Comparison of ENCODE assay signal across 1 cellular context in genomic region chr15:42548258-42549051, GRCh38.
TF ChIP-seq lines count a peak whose summit lies in the region.

Gene HAUS2, plus strand, starts transcription at chr15:42548838. Its CDS starts 35 bp downstream, at chr15:42548873.
Gene LRRC57, minus strand, starts transcription at chr15:42548793. Its CDS starts 359 bp downstream, at chr15:42548434.

TF ChIP-seq in HepG2, 621 proteins besides CTCF, POLR2A, EP300 and RAD21 (continued from another document and continues in another):
- TF ChIP-seq HNF1B (CRISPR knock-in tag; IDR thresholded peaks at IDR 0.05) (peak; percentile 72), AFF4 (CRISPR knock-in tag; IDR thresholded peaks at IDR 0.05) (no peak), MAFG (CRISPR knock-in tag; IDR thresholded peaks at IDR 0.05) (no peak; the same call in 1 of the 2 replicates), ZBTB38 (CRISPR knock-in tag; IDR thresholded peaks at IDR 0.05) (peak; percentile 90), ZNF644 (CRISPR knock-in tag; IDR thresholded peaks at IDR 0.05; ENCODE audit: low read depth) (no peak), HDAC1 (CRISPR knock-in tag; IDR thresholded peaks at IDR 0.05) (peak; percentile 98), KDM5A (IDR thresholded peaks at IDR 0.05; ENCODE audit: borderline replicate concordance, low read length) (peak; percentile 97), ZXDC (CRISPR knock-in tag; IDR thresholded peaks at IDR 0.05) (no peak), ZBTB7A (CRISPR knock-in tag; IDR thresholded peaks at IDR 0.05) (no peak), LBX2 (CRISPR knock-in tag; IDR thresholded peaks at IDR 0.05; ENCODE audit: borderline replicate concordance) (no peak), ZNF432 (CRISPR knock-in tag; IDR thresholded peaks at IDR 0.05; ENCODE audit: borderline replicate concordance) (no peak), ELK4 (CRISPR knock-in tag; IDR thresholded peaks at IDR 0.05; ENCODE audit: borderline replicate concordance) (no peak), NR2F6 (IDR thresholded peaks at IDR 0.05) (no peak), NR2F6 (CRISPR knock-in tag; IDR thresholded peaks at IDR 0.05) (0 out of 2 replicates have a peak, but pooled peaks have one; percentile 1), ZFP62 (CRISPR knock-in tag; IDR thresholded peaks at IDR 0.05) (no peak), PRDM4 (CRISPR knock-in tag; IDR thresholded peaks at IDR 0.05; ENCODE audit: borderline replicate concordance) (no peak), POGZ (CRISPR knock-in tag; IDR thresholded peaks at IDR 0.05) (peak; percentile 92), MXI1 (IDR thresholded peaks at IDR 0.05; ENCODE audit: borderline replicate concordance, low read depth, low read length) (peak; percentile 90; the same call in 1 of the 3 replicates), MIXL1 (CRISPR knock-in tag; IDR thresholded peaks at IDR 0.05) (0 out of 2 replicates have a peak, but pooled peaks have one; percentile 18), NFIB (CRISPR knock-in tag; IDR thresholded peaks at IDR 0.05; ENCODE audit: borderline replicate concordance) (no peak), FOXA1 (IDR thresholded peaks at IDR 0.05) (no peak), FOXA1 (CRISPR knock-in tag; IDR thresholded peaks at IDR 0.05) (0 out of 2 replicates have a peak, but pooled peaks have one; percentile 8), HNRNPL (IDR thresholded peaks at IDR 0.05; ENCODE audit: low read depth, low read length) (peak; percentile 67; the same call in 1 of the 2 replicates), ZNF318 (CRISPR knock-in tag; IDR thresholded peaks at IDR 0.05) (no peak), NFYB (CRISPR knock-in tag; IDR thresholded peaks at IDR 0.05) (0 out of 2 replicates have a peak, but pooled peaks have one; percentile 28), NCOA2 (CRISPR knock-in tag; IDR thresholded peaks at IDR 0.05) (peak; percentile 20; the same call in 1 of the 2 replicates), ZNF207 (IDR thresholded peaks at IDR 0.05; ENCODE audit: borderline replicate concordance) (no peak), CREB3 (CRISPR knock-in tag; IDR thresholded peaks at IDR 0.05) (0 out of 2 replicates have a peak, but pooled peaks have one; percentile 42), TMF1 (CRISPR knock-in tag; IDR thresholded peaks at IDR 0.05; ENCODE audit: low read depth) (no peak; the same call in 1 of the 2 replicates), ZNF549 (CRISPR knock-in tag; IDR thresholded peaks at IDR 0.05) (no peak), RBM22 (optimal IDR thresholded peaks at IDR 0.05; ENCODE audit: low read length) (no peak), ZFAT (CRISPR knock-in tag; conservative IDR thresholded peaks at IDR 0.05) (no peak), RFXANK (CRISPR knock-in tag; IDR thresholded peaks at IDR 0.05) (no peak), NR2C2 (CRISPR knock-in tag; IDR thresholded peaks at IDR 0.05; ENCODE audit: borderline replicate concordance) (peak; percentile 58; the same call in 1 of the 2 replicates), SIX1 (CRISPR knock-in tag; IDR thresholded peaks at IDR 0.05; ENCODE audit: borderline replicate concordance) (no peak; the same call in 1 of the 2 replicates), STAT5B (CRISPR knock-in tag; IDR thresholded peaks at IDR 0.05) (no peak), ZIK1 (CRISPR knock-in tag; IDR thresholded peaks at IDR 0.05; ENCODE audit: borderline replicate concordance, low read depth) (no peak), ZNF891 (CRISPR knock-in tag; IDR thresholded peaks at IDR 0.05) (peak; percentile 65)
